Comparison of ENCODE assay signal across 8 cellular contexts in the genomic region with DNA sequence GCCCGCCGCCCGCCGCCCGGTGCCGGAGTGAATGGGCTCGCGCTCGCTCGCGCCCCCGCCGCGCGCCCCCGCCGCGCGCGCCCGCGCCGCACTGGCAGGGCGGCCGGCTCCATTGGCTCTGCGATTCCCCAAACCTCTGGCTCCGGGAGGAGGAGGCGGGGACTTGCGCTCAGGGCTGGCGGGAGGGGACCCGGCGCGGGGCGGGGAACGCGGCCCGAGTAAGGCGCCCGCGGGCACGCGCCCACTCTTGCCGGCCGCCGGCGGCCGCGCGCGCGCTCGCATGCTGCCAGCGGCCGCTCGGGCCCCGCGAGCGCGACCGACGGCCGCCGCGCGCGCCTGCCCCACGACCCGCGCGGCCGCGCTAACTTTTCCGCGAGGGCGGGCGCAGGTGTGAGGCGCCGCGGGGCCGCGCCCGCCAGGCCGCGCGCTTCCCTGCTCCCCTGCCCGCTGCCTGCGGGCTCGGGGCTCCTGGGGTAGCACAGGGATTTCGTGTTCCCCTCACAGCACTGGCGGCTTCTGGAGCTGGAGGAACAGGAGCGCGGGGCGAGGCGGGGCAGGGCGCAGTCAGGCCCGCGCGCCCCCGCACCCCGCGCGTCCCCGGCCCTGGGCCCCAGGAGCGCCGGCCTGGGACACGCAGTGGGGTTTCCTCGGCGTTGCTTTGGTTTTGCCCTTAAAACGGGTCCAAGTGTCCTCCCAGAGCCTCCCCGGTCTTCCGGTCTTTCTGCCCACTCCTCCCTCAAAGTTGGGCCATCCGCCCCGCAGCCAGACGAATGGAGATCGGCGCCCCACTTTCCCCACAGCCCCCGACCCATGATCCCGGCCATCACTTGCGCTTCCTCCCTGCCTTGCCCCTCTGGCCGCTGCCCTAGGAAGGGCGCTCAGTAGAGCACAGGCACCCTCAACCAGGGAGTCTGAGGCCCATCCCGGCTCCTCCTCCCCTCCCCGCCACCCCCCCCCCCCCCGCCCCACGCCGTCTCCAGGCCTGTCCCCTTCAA.
DNase-seq lines count a peak whose midpoint lies in the region; ATAC-seq and TF ChIP-seq lines count a peak whose summit lies in the region.

No MANE protein-coding gene starts in this region.

- H3K27ac ChIP-seq in foreskin keratinocyte = no peak overlapping the region

- ATAC-seq in GM21619 (IDR thresholded peaks at IDR 0.05; ENCODE audit: unreplicated experiment) = peak; percentile 35
- ATAC-seq in foreskin keratinocyte = peak; percentile 64

- in situ Hi-C loops in SK-MEL-5 (cut with HindIII; ENCODE audit: low pct_unique_long_range_greater_than_20kb, low sequenced_read_pairs) = no loop called here

- H3K4me1 ChIP-seq in foreskin keratinocyte = peaks cover 3% of the 10 kb centered on the region

- no peak for TF ChIP-seq CTCF in foreskin keratinocyte (conservative IDR thresholded peaks at IDR 0.05)
- TF ChIP-seq CTCF in neural crest cell (conservative IDR thresholded peaks at IDR 0.05) = no peak

- peak overlapping the region; percentile 78 for H3K4me3 Mint-ChIP-seq in neural crest cell
- H3K4me3 Mint-ChIP-seq in stimulated activated naive CD8-positive, alpha-beta T cell treated with anti-CD3 and anti-CD28 coated beads, Interleukin-15, Interleukin-2, amounts not matched to agents 100 ng/mL and 50 ng/mL, for 24 hours = peak overlapping the region; percentile 65

- DNase-seq in CMK (ENCODE audit: low read depth) (peak; percentile 62), LoVo (ENCODE audit: low spot score) (peak; percentile 86), SK-MEL-5 (ENCODE audit: low read depth, low spot score) (peak; percentile 81), foreskin keratinocyte (peak in 1 of 2 donors; percentile 44), neural crest cell (ENCODE audit: low read depth, low spot score) (peak; percentile 67)
- peak; percentile 56 for DNase-seq in activated gamma-delta T cell treated with anti-CD3 and anti-CD28 coated beads, Interleukin-2, amount 50 U/mL, for 16 hours (ENCODE audit: low read depth)

- no peak overlapping the region for H3K27ac Mint-ChIP-seq in neural crest cell (ENCODE audit: unreplicated experiment)
- H3K27ac Mint-ChIP-seq in stimulated activated naive CD8-positive, alpha-beta T cell treated with anti-CD3 and anti-CD28 coated beads, Interleukin-15, Interleukin-2, amounts not matched to agents 100 ng/mL and 50 ng/mL, for 24 hours = no peak overlapping the region

- peaks cover 72% of the 10 kb centered on the region for H3K27me3 Mint-ChIP-seq in neural crest cell (ENCODE audit: low read depth)
- peaks cover 8% of the 10 kb centered on the region for H3K27me3 Mint-ChIP-seq in stimulated activated naive CD8-positive, alpha-beta T cell treated with anti-CD3 and anti-CD28 coated beads, Interleukin-15, Interleukin-2, amounts not matched to agents 100 ng/mL and 50 ng/mL, for 24 hours

- no peaks in the 10 kb centered on the region for H3K9me3 Mint-ChIP-seq in neural crest cell
- H3K9me3 Mint-ChIP-seq in stimulated activated naive CD8-positive, alpha-beta T cell treated with anti-CD3 and anti-CD28 coated beads, Interleukin-15, Interleukin-2, amounts not matched to agents 100 ng/mL and 50 ng/mL, for 24 hours = no peaks in the 10 kb centered on the region

- H3K27me3 ChIP-seq in foreskin keratinocyte = no peaks in the 10 kb centered on the region

- peaks cover 20% of the 10 kb centered on the region for H3K4me1 Mint-ChIP-seq in neural crest cell
- peaks cover 38% of the 10 kb centered on the region for H3K4me1 Mint-ChIP-seq in stimulated activated naive CD8-positive, alpha-beta T cell treated with anti-CD3 and anti-CD28 coated beads, Interleukin-15, Interleukin-2, amounts not matched to agents 100 ng/mL and 50 ng/mL, for 24 hours (ENCODE audit: low read depth)

- no peaks in the 10 kb centered on the region for H3K36me3 Mint-ChIP-seq in neural crest cell (ENCODE audit: low read depth)
- H3K36me3 Mint-ChIP-seq in stimulated activated naive CD8-positive, alpha-beta T cell treated with anti-CD3 and anti-CD28 coated beads, Interleukin-15, Interleukin-2, amounts not matched to agents 100 ng/mL and 50 ng/mL, for 24 hours (ENCODE audit: low read depth) = no peaks in the 10 kb centered on the region
